In genomic region chr17:8865811-8866210, GRCh38 we compare ENCODE assay signal across 17 cellular contexts. TPM values are rescaled to one million over a fixed set of nuclear protein-coding genes. Genes with fewer than 3 reads are reported as not detected.
DNase-seq lines count a peak whose midpoint lies in the region; ATAC-seq and TF ChIP-seq lines count a peak whose summit lies in the region.
"Had no signal": no experiment of that assay in that cellular context is flagged by ENCODE, and none has a peak within 500 bp of the region (broad histone marks: within the 10 kb centered on the region; RNA-seq: fewer than 3 reads in every experiment).

No MANE protein-coding gene starts in this region.

- no peak for TF ChIP-seq POLR2A in esophagus squamous epithelium (IDR thresholded peaks at IDR 0.05)

- no peak overlapping the region for H3K4me3 Mint-ChIP-seq in activated CD8-positive, alpha-beta memory T cell treated with anti-CD3 and anti-CD28 coated beads, Interleukin-2, amount 10 ng/mL, durations not matched to agents 7 days and 5 days
- H3K4me3 Mint-ChIP-seq: H9 had no signal

- H4K8ac ChIP-seq in neuronal stem cell (ENCODE audit: low read depth, low read length), result no peak overlapping the region

- H3K27me3 Mint-ChIP-seq in activated CD8-positive, alpha-beta memory T cell treated with anti-CD3 and anti-CD28 coated beads, Interleukin-2, amount 10 ng/mL, durations not matched to agents 7 days and 5 days, result no peaks in the 10 kb centered on the region
- H3K27me3 Mint-ChIP-seq: CD4-positive, alpha-beta memory T cell had no signal

- peak; percentile 42 for DNase-seq in activated CD8-positive, alpha-beta memory T cell treated with anti-CD3 and anti-CD28 coated beads, Interleukin-2, amount 50 U/mL, for 48 hours
- no peak for DNase-seq in activated CD8-positive, alpha-beta memory T cell treated with anti-CD3 and anti-CD28 coated beads, Interleukin-2, amount 10 ng/mL, durations not matched to agents 7 days and 5 days
- DNase-seq in GM06990 (ENCODE audit: extremely low read depth, insufficient read length) (no peak), neuronal stem cell (ENCODE audit: low spot score) (no peak), HCEC 1CT (no peak), esophagus squamous epithelium (lab: John Stamatoyannopoulos, UW) (no peak)
- DNase-seq: ACHN; CD4-positive, alpha-beta memory T cell; DMS79 treated with DMSO at 0.1 percent for 48 hours; GF-D8; Kasumi-1; NCI-H1930; NCI-H510A; NCI-H82; SHP77 had no signal

- H3K4me1 ChIP-seq in Loucy (ENCODE audit: insufficient read depth, low read length, poor library complexity, severe bottlenecking), result peaks cover 70% of the 10 kb centered on the region
- H3K4me1 ChIP-seq in neuronal stem cell (ENCODE audit: control insufficient read depth in 2 of 2, insufficient read depth in 1 of 2, low read depth in 1 of 2, low read length in 2 of 2), result peaks cover 0 to 2% of the 10 kb centered on the region in 2 donors
- H3K4me1 ChIP-seq in esophagus squamous epithelium, result no peaks in the 10 kb centered on the region

- peak overlapping the region; percentile 57 for H2AK5ac ChIP-seq in neuronal stem cell (ENCODE audit: low read depth, low read length)

- H3K36me3 ChIP-seq in GM06990 (ENCODE audit: control insufficient read depth, insufficient read depth, low read length), result peaks cover 10% of the 10 kb centered on the region
- H3K36me3 ChIP-seq in Loucy (ENCODE audit: insufficient read depth, low read length), result no peaks in the 10 kb centered on the region
- H3K36me3 ChIP-seq in neuronal stem cell (replicated peaks in 1 of 2; ENCODE audit: control insufficient read depth in 2 of 2, insufficient read depth in 2 of 2, low read length in 2 of 2), result no peaks in the 10 kb centered on the region
- no peaks in the 10 kb centered on the region for H3K36me3 ChIP-seq in esophagus squamous epithelium

- no peak overlapping the region for H3K27ac Mint-ChIP-seq in activated CD8-positive, alpha-beta memory T cell treated with anti-CD3 and anti-CD28 coated beads, Interleukin-2, amount 10 ng/mL, durations not matched to agents 7 days and 5 days
- H3K27ac Mint-ChIP-seq: H9 had no signal

- no peak for TF ChIP-seq CTCF in GM06990 (IDR thresholded peaks at IDR 0.05; ENCODE audit: insufficient read depth, low read length, poor library complexity, severe bottlenecking)
- no peak for TF ChIP-seq CTCF in Loucy (conservative IDR thresholded peaks at IDR 0.05; ENCODE audit: low read length)
- TF ChIP-seq CTCF in esophagus squamous epithelium (IDR thresholded peaks at IDR 0.05), result no peak

- no peaks in the 10 kb centered on the region for H3K79me1 ChIP-seq in neuronal stem cell (ENCODE audit: low read depth, low read length)

- H2AFZ ChIP-seq in Loucy (ENCODE audit: low read length) (no peak overlapping the region), neuronal stem cell (ENCODE audit: low read length) (no peak overlapping the region)

- peak overlapping the region; percentile 66 for H3K4me3 ChIP-seq in GM06990 (replicated peaks; ENCODE audit: low read depth, low read length)
- H3K4me3 ChIP-seq in Loucy (ENCODE audit: low read length, poor library complexity, severe bottlenecking), result peak overlapping the region; percentile 86
- no peak overlapping the region for H3K4me3 ChIP-seq in neuronal stem cell (ENCODE audit: low read length in 2 of 2)
- no peak overlapping the region for H3K4me3 ChIP-seq in esophagus squamous epithelium

- H2BK120ac ChIP-seq in neuronal stem cell (ENCODE audit: low read depth, low read length), result no peak overlapping the region

- intact Hi-C loops in esophagus squamous epithelium (cut with DNase I), result no loop called here

- no peaks in the 10 kb centered on the region for H3F3A ChIP-seq in Loucy (ENCODE audit: low read depth)

- CTCF ChIA-PET in activated CD8-positive, alpha-beta memory T cell treated with anti-CD3 and anti-CD28 coated beads, Interleukin-2, amount 10 ng/mL, durations not matched to agents 7 days and 5 days (lab: Charles Lee), result interaction anchor here (0.8 to 1.2 kb wide), 2 partner anchors 8 to 80 kb away, joined by 3 to 4 read pairs; no protein-coding TSS in a partner anchor

- H3K23ac ChIP-seq in neuronal stem cell (ENCODE audit: low read depth, low read length, poor library complexity), result no peak overlapping the region

- no peak overlapping the region for H3K14ac ChIP-seq in neuronal stem cell (ENCODE audit: low read length)

- no peak overlapping the region for H2BK15ac ChIP-seq in neuronal stem cell (ENCODE audit: low read length)

- peak overlapping the region; percentile 70 for H3K9ac ChIP-seq in Loucy (ENCODE audit: low read depth, low read length, poor library complexity, severe bottlenecking)
- H3K9ac ChIP-seq in neuronal stem cell (ENCODE audit: low read depth, low read length, poor library complexity), result no peak overlapping the region

- no peak overlapping the region for H2BK5ac ChIP-seq in neuronal stem cell (ENCODE audit: low read length)

- H3K27ac ChIP-seq in neuronal stem cell (replicated peaks; ENCODE audit: low read length), result no peak overlapping the region
- H3K27ac ChIP-seq in esophagus squamous epithelium, result no peak overlapping the region

- H4K20me1 ChIP-seq in Loucy (ENCODE audit: insufficient read depth, low read length, poor library complexity, severe bottlenecking), result no peaks in the 10 kb centered on the region

- WGBS in neuronal stem cell (ENCODE audit: extremely low coverage in 2 of 2, insufficient read length in 2 of 2, insufficient replicate concordance in 1 of 2), 2 donors, result no CpG with 5 or more reads among the region's 7 CpGs
- WGBS in esophagus squamous epithelium, 2 donors, result 44% methylated on average over 1 of the region's 7 CpGs; no CpG with 5 or more reads in 1 of the 2 donors

- peaks cover 49% of the 10 kb centered on the region for H3K4me1 Mint-ChIP-seq in activated CD8-positive, alpha-beta memory T cell treated with anti-CD3 and anti-CD28 coated beads, Interleukin-2, amount 10 ng/mL, durations not matched to agents 7 days and 5 days
- H3K4me1 Mint-ChIP-seq: H9 had no signal

- ATAC-seq in activated CD8-positive, alpha-beta memory T cell treated with anti-CD3 and anti-CD28 coated beads, Interleukin-2, amount 10 ng/mL, durations not matched to agents 7 days and 5 days, result no peak

- H4K91ac ChIP-seq in neuronal stem cell (ENCODE audit: low read depth, low read length, poor library complexity), result no peak overlapping the region

- no peaks in the 10 kb centered on the region for H3K9me2 ChIP-seq in Loucy (replicated peaks; ENCODE audit: low read depth, low read length)

- H3K4me2 ChIP-seq in Loucy (ENCODE audit: low read depth, low read length, poor library complexity, severe bottlenecking), result peak overlapping the region; percentile 94
- no peak overlapping the region for H3K4me2 ChIP-seq in neuronal stem cell (ENCODE audit: insufficient read depth, low read length, poor library complexity, severe bottlenecking)

- no peak overlapping the region for H3K18ac ChIP-seq in neuronal stem cell (ENCODE audit: low read length)

- H3K79me2 ChIP-seq in Loucy (ENCODE audit: insufficient read depth, low read length), result peaks cover 65% of the 10 kb centered on the region

- no peak overlapping the region for H2BK12ac ChIP-seq in neuronal stem cell (ENCODE audit: low read length)

- no peaks in the 10 kb centered on the region for H3K9me3 ChIP-seq in Loucy (ENCODE audit: insufficient read depth, low read depth, low read length)
- H3K9me3 ChIP-seq in neuronal stem cell (replicated peaks in 1 of 2; ENCODE audit: control insufficient read depth in 2 of 2, insufficient read depth in 1 of 2, low read depth in 1 of 2, low read length in 2 of 2), result peaks cover 0 to 2% of the 10 kb centered on the region in 2 donors
- no peaks in the 10 kb centered on the region for H3K9me3 ChIP-seq in esophagus squamous epithelium

- peaks cover 2% of the 10 kb centered on the region for H3K36me3 Mint-ChIP-seq in activated CD8-positive, alpha-beta memory T cell treated with anti-CD3 and anti-CD28 coated beads, Interleukin-2, amount 10 ng/mL, durations not matched to agents 7 days and 5 days

- H3K9me3 Mint-ChIP-seq in activated CD8-positive, alpha-beta memory T cell treated with anti-CD3 and anti-CD28 coated beads, Interleukin-2, amount 10 ng/mL, durations not matched to agents 7 days and 5 days (ENCODE audit: low read depth), result no peaks in the 10 kb centered on the region
- H3K9me3 Mint-ChIP-seq: H9 had no signal

- H3K27me3 ChIP-seq in GM06990 (replicated peaks; ENCODE audit: control insufficient read depth, insufficient read depth, low read length) (no peaks in the 10 kb centered on the region), Loucy (ENCODE audit: insufficient read depth, low read length, poor library complexity, severe bottlenecking) (no peaks in the 10 kb centered on the region), neuronal stem cell (ENCODE audit: control insufficient read depth in 3 of 3, insufficient read depth in 3 of 3, low read depth in 1 of 3, low read length in 3 of 3) (peaks cover 0 to 16% (median 0%) of the 10 kb centered on the region in 3 experiments), esophagus squamous epithelium (peaks cover 0 to 21% (median 0%) of the 10 kb centered on the region in 4 donors)

- H3K4ac ChIP-seq in neuronal stem cell (ENCODE audit: low read length), result no peak overlapping the region

RNA-seq across cellular contexts. Expression of gene PIK3R6, which starts 1.7 kb away (rescaled TPM):
- 1 to 10 TPM; 1.3 to 4.9 TPM for total RNA-seq in activated CD8-positive, alpha-beta memory T cell treated with anti-CD3 and anti-CD28 coated beads, Interleukin-2, amount 10 ng/mL, durations not matched to agents 7 days and 5 days
- polyA plus RNA-seq in neuronal stem cell (2013, experiment 1 of 2), result not detected
- polyA plus RNA-seq in neuronal stem cell (2013, experiment 2 of 2), result not detected
- total RNA-seq in esophagus squamous epithelium, result 1 to 10 TPM in 1 of 4 donors, under 1 TPM in 3; 0.22 to 2.5 (median 0.35) TPM
- total RNA-seq: H9 had no signal

Comparison
In these comparisons a context has a peak if more than half of its experiments do, and no peak if none do; other contexts are left out.
1. H3K4me3 ChIP-seq: peak in GM06990 (single experiment) and Loucy (single experiment); none in neuronal stem cell (0 of 2) and esophagus squamous epithelium (0 of 4).